14 cellular contexts compared by ENCODE assay signal in the genomic region with DNA sequence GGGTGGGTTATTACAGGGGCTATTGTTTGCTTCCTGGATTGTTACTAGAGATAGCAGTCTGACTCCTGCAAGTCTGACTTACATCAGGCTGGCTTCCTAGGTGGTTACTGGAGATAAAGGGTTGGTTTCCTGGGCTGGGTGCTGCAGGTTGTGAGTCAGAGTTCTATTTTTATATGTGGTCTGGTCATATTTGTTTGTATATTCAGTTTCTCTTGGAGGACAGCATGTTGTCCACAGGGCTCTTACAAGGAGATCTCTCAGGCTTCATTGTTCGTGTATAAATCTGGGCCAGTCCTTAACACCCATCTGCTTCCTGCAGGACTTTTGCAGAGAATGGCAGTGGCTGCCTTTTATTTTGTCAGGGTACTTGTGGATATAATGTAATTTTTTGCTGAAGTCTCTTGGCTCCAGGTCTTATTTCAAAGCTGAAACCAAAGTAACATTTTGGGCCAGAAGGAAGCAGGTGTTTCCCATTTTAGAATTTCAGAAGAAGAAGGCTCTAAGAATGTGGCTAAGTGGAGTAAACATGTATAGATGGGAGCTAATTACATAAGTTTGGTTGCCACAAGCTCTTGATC.
DNase-seq lines count a peak whose midpoint lies in the region; ATAC-seq and TF ChIP-seq lines count a peak whose summit lies in the region.
"Had no signal": no experiment of that assay in that cellular context is flagged by ENCODE, and none has a peak within 500 bp of the region (broad histone marks: within the 10 kb centered on the region; RNA-seq: fewer than 3 reads in every experiment).

No MANE protein-coding gene starts in this region.

- H3K36me3 ChIP-seq in heart left ventricle (no peaks in the 10 kb centered on the region), colonic mucosa (no peaks in the 10 kb centered on the region), spleen (no peaks in the 10 kb centered on the region)
- H3K36me3 ChIP-seq: lower lobe of right lung, upper lobe of left lung had no signal

- H3K9me3 ChIP-seq in heart left ventricle (peaks cover 0 to 29% (median 6%) of the 10 kb centered on the region in 12 donors), right cardiac atrium (ENCODE audit: control insufficient read depth, low read length) (peaks cover 2% of the 10 kb centered on the region), colonic mucosa (no peaks in the 10 kb centered on the region), spleen (peaks cover 0 to 15% (median 11%) of the 10 kb centered on the region in 8 donors)

- TF ChIP-seq CTCF in heart left ventricle (IDR thresholded peaks at IDR 0.05) = no peak
- TF ChIP-seq CTCF in colonic mucosa (IDR thresholded peaks at IDR 0.05) = no peak
- no peak for TF ChIP-seq CTCF in spleen (IDR thresholded peaks at IDR 0.05 in 8 of 11, conservative IDR thresholded peaks at IDR 0.05 in 3 of 11)

- TF ChIP-seq POLR2A in heart left ventricle (IDR thresholded peaks at IDR 0.05) (no peak), spleen (IDR thresholded peaks at IDR 0.05) (no peak)

- H3K27ac ChIP-seq in heart left ventricle = peak overlapping the region in 10 of 12 donors; percentile 18 to 67 (median 44)
- no peak overlapping the region for H3K27ac ChIP-seq in right cardiac atrium (ENCODE audit: low read length)
- peak overlapping the region; percentile 27 for H3K27ac ChIP-seq in colonic mucosa
- peak overlapping the region in 5 of 8 donors; percentile 22 to 52 (median 37) for H3K27ac ChIP-seq in spleen
- H3K27ac ChIP-seq: lower lobe of right lung had no signal

- ATAC-seq in heart left ventricle (peak; percentile 69 to 81 (median 75)), right cardiac atrium (no peak), HG03378 (IDR thresholded peaks at IDR 0.05; ENCODE audit: unreplicated experiment) (no peak), HG02938 (IDR thresholded peaks at IDR 0.05; ENCODE audit: unreplicated experiment) (no peak)
- ATAC-seq: activated T-cell treated with anti-CD3 and anti-CD28 coated beads, Interleukin-2, amount 50 U/mL, for 4 hours; lower lobe of right lung; T-helper 17 cell had no signal

- H3K27me3 ChIP-seq in heart left ventricle (no peaks in the 10 kb centered on the region), right cardiac atrium (ENCODE audit: control insufficient read depth, insufficient read depth) (no peaks in the 10 kb centered on the region), colonic mucosa (no peaks in the 10 kb centered on the region), spleen (replicated peaks in 1 of 7) (no peaks in the 10 kb centered on the region)
- H3K27me3 ChIP-seq: upper lobe of left lung had no signal

- peaks cover 0 to 28% (median 13%) of the 10 kb centered on the region in 12 donors for H3K4me1 ChIP-seq in heart left ventricle
- no peaks in the 10 kb centered on the region for H3K4me1 ChIP-seq in right cardiac atrium (ENCODE audit: control insufficient read depth, insufficient read depth, low read length)
- no peaks in the 10 kb centered on the region for H3K4me1 ChIP-seq in colonic mucosa
- H3K4me1 ChIP-seq in spleen = peaks cover 0 to 21% (median 4%) of the 10 kb centered on the region in 6 donors

- DNase-seq in heart left ventricle = no peak
- DNase-seq in right cardiac atrium = no peak
- peak; percentile 67 for DNase-seq in M059J (ENCODE audit: low read depth)
- no peak for DNase-seq in colonic mucosa
- no peak for DNase-seq in spleen
- no peak for DNase-seq in glomerular visceral epithelial cell (ENCODE audit: extremely low spot score)
- DNase-seq: activated T-cell treated with anti-CD3 and anti-CD28 coated beads, Interleukin-2, amount 50 U/mL, for 4 hours; effector CD4-positive, alpha-beta T cell; lower lobe of right lung; NCI-H1436 treated with DMSO at 0.1 percent for 48 hours; T-helper 17 cell; upper lobe of left lung had no signal

- 11 to 31% (median 23%) methylated on average over 1 of the region's 1 CpG for WGBS in heart left ventricle, 4 donors
- 51% methylated on average over 1 of the region's 1 CpG for WGBS in right cardiac atrium
- 10 to 31% (median 22%) methylated on average over 1 of the region's 1 CpG for WGBS in spleen, 5 donors

- intact Hi-C loops in heart left ventricle (cut with DNase I) = loop anchor here in 1 of 10 donors (5.0 kb wide), 1 partner anchor 67 kb away; a partner anchor contains a TSS
- intact Hi-C loops in right cardiac atrium (cut with DNase I) = no loop called here
- intact Hi-C loops in colonic mucosa (cut with DNase I) = no loop called here
- intact Hi-C loops in spleen (cut with DNase I; ENCODE audit: low total_unique reads) = no loop called here

- H3K4me3 ChIP-seq in heart left ventricle = no peak overlapping the region
- no peak overlapping the region for H3K4me3 ChIP-seq in right cardiac atrium (ENCODE audit: low read length)
- no peak overlapping the region for H3K4me3 ChIP-seq in colonic mucosa
- no peak overlapping the region for H3K4me3 ChIP-seq in spleen
- H3K4me3 ChIP-seq: lower lobe of right lung, upper lobe of left lung had no signal

- no peak overlapping the region for H3K9ac ChIP-seq in colonic mucosa (ENCODE audit: low read depth in 2 of 2, low read length in 2 of 2)

Comparison
In these comparisons a context has a peak if more than half of its experiments do, and no peak if none do; other contexts are left out.
1. ATAC-seq: peak in heart left ventricle (4 of 4); none in right cardiac atrium (0 of 2), HG03378 (single experiment) and HG02938 (single experiment).